In genomic region chr14:69749956-69750355, GRCh38 we compare ENCODE assay signal across 23 cellular contexts. TPM values are rescaled to one million over a fixed set of nuclear protein-coding genes. Genes with fewer than 3 reads are reported as not detected.
DNase-seq lines count a peak whose midpoint lies in the region; ATAC-seq, FAIRE-seq and TF ChIP-seq lines count a peak whose summit lies in the region.
"Had no signal": no experiment of that assay in that cellular context is flagged by ENCODE, and none has a peak within 500 bp of the region (broad histone marks: within the 10 kb centered on the region; RNA-seq: fewer than 3 reads in every experiment).

No MANE protein-coding gene starts in this region.

- ATAC-seq in GM19452 (IDR thresholded peaks at IDR 0.05; ENCODE audit: unreplicated experiment) (peak; percentile 73), HG03460 (IDR thresholded peaks at IDR 0.05; ENCODE audit: unreplicated experiment) (no peak)
- ATAC-seq: GM23338; left lung; stimulated activated memory B cell treated with anti-CD40 and anti-IgM and Interleukin-4, amounts not matched to agents 10 μg/mL and 1 μg/mL and 100 μg/mL, for 72 hours had no signal

- H3K4me1 ChIP-seq in liver (ENCODE audit: control insufficient read depth in 4 of 4, insufficient read depth in 4 of 4, low read length in 3 of 4): peaks cover 6 to 13% (median 11%) of the 10 kb centered on the region in 4 donors
- H3K4me1 ChIP-seq: BE2C, left lung had no signal

- no peaks in the 10 kb centered on the region for H3K9me3 ChIP-seq in liver (ENCODE audit: control insufficient read depth in 4 of 4, low read length in 3 of 4)
- H3K9me3 ChIP-seq: BE2C, left lung had no signal

- no peak overlapping the region for H3K27ac Mint-ChIP-seq in nephron progenitor cell
- H3K27ac Mint-ChIP-seq: activated naive CD4-positive, alpha-beta T cell treated with anti-CD3 and anti-CD28 coated beads, Interleukin-2, amount 10 ng/mL, durations not matched to agents 7 days and 5 days; GM23338; stimulated activated memory B cell treated with anti-CD40 and anti-IgM and Interleukin-4, amounts not matched to agents 10 μg/mL and 1 μg/mL and 100 μg/mL, for 72 hours; T-helper 1 cell treated with Interleukin-12 subunit alpha and Interleukin-12 subunit beta and Interleukin-4 antibody, amounts not matched to agents 30 μg/mL and 1 μg/mL, for 36 hours had no signal

- TF ChIP-seq CTCF in liver (IDR thresholded peaks at IDR 0.05; ENCODE audit: low read depth, low read length, missing input control) (no peak), nephron progenitor cell (IDR thresholded peaks at IDR 0.05) (no peak)

- H3K9ac ChIP-seq in liver (ENCODE audit: low read depth in 1 of 2, low read length in 2 of 2): no peak overlapping the region

- WGBS in liver: 23% methylated on average over 1 of the region's 1 CpG

- H3K36me3 ChIP-seq in liver (ENCODE audit: control insufficient read depth in 4 of 4, insufficient read depth in 3 of 4, low read depth in 1 of 4, low read length in 3 of 4): no peaks in the 10 kb centered on the region
- H3K36me3 ChIP-seq: BE2C, left lung had no signal

- H3K36me3 Mint-ChIP-seq in nephron progenitor cell (ENCODE audit: low read depth): no peaks in the 10 kb centered on the region
- H3K36me3 Mint-ChIP-seq: activated naive CD4-positive, alpha-beta T cell treated with anti-CD3 and anti-CD28 coated beads, Interleukin-2, amount 10 ng/mL, durations not matched to agents 7 days and 5 days; stimulated activated memory B cell treated with anti-CD40 and anti-IgM and Interleukin-4, amounts not matched to agents 10 μg/mL and 1 μg/mL and 100 μg/mL, for 72 hours had no signal

- H3K4me3 Mint-ChIP-seq in nephron progenitor cell: no peak overlapping the region
- H3K4me3 Mint-ChIP-seq: activated naive CD4-positive, alpha-beta T cell treated with anti-CD3 and anti-CD28 coated beads, Interleukin-2, amount 10 ng/mL, durations not matched to agents 7 days and 5 days; GM23338; stimulated activated memory B cell treated with anti-CD40 and anti-IgM and Interleukin-4, amounts not matched to agents 10 μg/mL and 1 μg/mL and 100 μg/mL, for 72 hours; T-helper 1 cell treated with Interleukin-12 subunit alpha and Interleukin-12 subunit beta and Interleukin-4 antibody, amounts not matched to agents 30 μg/mL and 1 μg/mL, for 36 hours had no signal

- no peak overlapping the region for H3K4me3 ChIP-seq in liver (ENCODE audit: low read depth in 1 of 3, low read length in 3 of 3)
- H3K4me3 ChIP-seq: GM23338, left lung had no signal

- TF ChIP-seq RAD21 in liver (IDR thresholded peaks at IDR 0.05): peak; percentile 20 to 32

- peaks cover 9% of the 10 kb centered on the region for H3K9me3 Mint-ChIP-seq in nephron progenitor cell
- H3K9me3 Mint-ChIP-seq: activated naive CD4-positive, alpha-beta T cell treated with anti-CD3 and anti-CD28 coated beads, Interleukin-2, amount 10 ng/mL, durations not matched to agents 7 days and 5 days; stimulated activated memory B cell treated with anti-CD40 and anti-IgM and Interleukin-4, amounts not matched to agents 10 μg/mL and 1 μg/mL and 100 μg/mL, for 72 hours; T-helper 1 cell treated with Interleukin-12 subunit alpha and Interleukin-12 subunit beta and Interleukin-4 antibody, amounts not matched to agents 30 μg/mL and 1 μg/mL, for 36 hours had no signal

- no peaks in the 10 kb centered on the region for H3K27me3 ChIP-seq in liver (ENCODE audit: control insufficient read depth in 4 of 4, insufficient read depth in 4 of 4, low read length in 3 of 4)
- H3K27me3 ChIP-seq: BE2C, left lung had no signal

- peak; percentile 2 for FAIRE-seq in RCC 7860 (lab: Jason Lieb, UNC)

- H3K27ac ChIP-seq in liver (ENCODE audit: low read depth in 1 of 2, low read length in 2 of 2): peak overlapping the region in 1 of 2 donors; percentile 29
- H3K27ac ChIP-seq: left lung, VCaP had no signal

- H3K27me3 Mint-ChIP-seq in nephron progenitor cell (ENCODE audit: low read depth, poor library complexity): peaks cover 25% of the 10 kb centered on the region
- H3K27me3 Mint-ChIP-seq: stimulated activated memory B cell treated with anti-CD40 and anti-IgM and Interleukin-4, amounts not matched to agents 10 μg/mL and 1 μg/mL and 100 μg/mL, for 72 hours had no signal

- no peaks in the 10 kb centered on the region for H3K4me1 Mint-ChIP-seq in nephron progenitor cell

- DNase-seq in RCC 7860 (ENCODE audit: low spot score): peak; percentile 42
- DNase-seq in stimulated activated CD4-positive, alpha-beta T cell treated with anti-CD3 and anti-CD28 coated beads, Interleukin-12 subunit alpha, Interleukin-12 subunit beta, amount 100 ng/mL, for 4 hours: no peak
- no peak for DNase-seq in SW 1271 (lab: John Stamatoyannopoulos, UW)
- no peak for DNase-seq in nephron progenitor cell
- DNase-seq: activated CD4-positive, alpha-beta T cell treated with anti-CD3 and anti-CD28 coated beads, Interleukin-2, amount 50 U/mL, for 4 hours; activated naive CD4-positive, alpha-beta T cell treated with anti-CD3 and anti-CD28 coated beads, Interleukin-2, amount 10 ng/mL, durations not matched to agents 7 days and 5 days; activated T-cell treated with anti-CD3 and anti-CD28 coated beads for 4 hours; anterior cingulate cortex; BE2C; central memory CD4-positive, alpha-beta T cell; foreskin melanocyte; left lung; NCI-H1417 treated with DMSO at 0.1 percent for 48 hours; NCI-H526 treated with DMSO at 0.1 percent for 48 hours; SIG-M5 had no signal

TF ChIP-seq in liver, 16 proteins besides CTCF, POLR2A, EP300 and RAD21:
- TF ChIP-seq TAF1 (conservative IDR thresholded peaks at IDR 0.05) (no peak), HNF4G (IDR thresholded peaks at IDR 0.05) (no peak), REST (IDR thresholded peaks at IDR 0.05) (peak; percentile 62), NR2F2 (IDR thresholded peaks at IDR 0.05) (peak; percentile 62), SP1 (IDR thresholded peaks at IDR 0.05) (peak; percentile 68), EGR1 (IDR thresholded peaks at IDR 0.05; ENCODE audit: low read depth in 2 of 2) (no peak), RXRA (IDR thresholded peaks at IDR 0.05) (peak; percentile 55 to 73), ZBTB33 (IDR thresholded peaks at IDR 0.05) (no peak), FOXA2 (IDR thresholded peaks at IDR 0.05) (peak; percentile 7), JUND (IDR thresholded peaks at IDR 0.05) (peak in 1 of 2 donors; percentile 57), YY1 (IDR thresholded peaks at IDR 0.05) (peak; percentile 68), GABPA (IDR thresholded peaks at IDR 0.05 in 1 of 2, conservative IDR thresholded peaks at IDR 0.05 in 1 of 2) (peak in 1 of 2 donors; percentile 32), HNF4A (conservative IDR thresholded peaks at IDR 0.05) (peak; percentile 46 to 57), ATF3 (IDR thresholded peaks at IDR 0.05) (no peak), FOXA1 (IDR thresholded peaks at IDR 0.05) (no peak), MAX (IDR thresholded peaks at IDR 0.05) (peak; percentile 33)

RNA-seq across cellular contexts. Expression of gene SRSF5, which starts 17.0 kb away (rescaled TPM):
- total RNA-seq in liver: 100 to 1,000 TPM in 1 of 2 donors, 10 to 100 TPM in 1; 74.4 to 254 TPM
- 100 to 1,000 TPM in 1 of 2 donors, 10 to 100 TPM in 1; 89.7 to 205 TPM for polyA plus RNA-seq in liver

RNA-seq across cellular contexts. Expression of gene SLC10A1, which starts 47.1 kb away (rescaled TPM):
- total RNA-seq in liver: 10 to 100 TPM in 1 of 2 donors, 1 to 10 TPM in 1; 1.1 to 77.3 TPM
- polyA plus RNA-seq in liver: 10 to 100 TPM; 52.2 to 68.5 TPM
- total RNA-seq: G401, GM23338, left lung had no signal
